In genomic region chr5:120465281-120465961, GRCh38 we compare ENCODE assay signal across 9 cellular contexts. TPM values are rescaled to one million over a fixed set of nuclear protein-coding genes. Genes with fewer than 3 reads are reported as not detected.
DNase-seq lines count a peak whose midpoint lies in the region; ATAC-seq and TF ChIP-seq lines count a peak whose summit lies in the region.
"Had no signal": no experiment of that assay in that cellular context is flagged by ENCODE, and none has a peak within 500 bp of the region (broad histone marks: within the 10 kb centered on the region; RNA-seq: fewer than 3 reads in every experiment).

No MANE protein-coding gene starts in this region.

- no peaks in the 10 kb centered on the region for H3K36me3 ChIP-seq in HUES64 (ENCODE audit: insufficient read depth, low read length)
- no peaks in the 10 kb centered on the region for H3K36me3 ChIP-seq in spleen

- H3K9ac ChIP-seq in HUES64 (ENCODE audit: low read depth, low read length): no peak overlapping the region

- peaks cover 33% of the 10 kb centered on the region for H3K4me1 Mint-ChIP-seq in brain

- no peaks in the 10 kb centered on the region for H3K36me3 Mint-ChIP-seq in brain

- no peak for TF ChIP-seq POLR2A in spleen (IDR thresholded peaks at IDR 0.05)

- peaks cover 43% of the 10 kb centered on the region for H3K27me3 Mint-ChIP-seq in brain

- peak overlapping the region; percentile 90 to 94 (median 92) for H3K4me3 Mint-ChIP-seq in brain

- no peak overlapping the region for H3K27ac ChIP-seq in HUES64 (ENCODE audit: low read depth, low read length)
- peak overlapping the region in 6 of 8 donors; percentile 23 to 70 (median 40) for H3K27ac ChIP-seq in spleen

- WGBS in HUES64: under 1% methylated on average over 40 of the region's 42 CpGs
- WGBS in spleen, 5 donors: 2 to 4% (median 4%) methylated on average over 24 to 42 of the region's 42 CpGs

- H3K27me3 ChIP-seq in HUES64 (ENCODE audit: insufficient read depth, low read length): peaks cover 57% of the 10 kb centered on the region
- peaks cover 0 to 35% (median 21%) of the 10 kb centered on the region in 7 donors for H3K27me3 ChIP-seq in spleen (replicated peaks in 1 of 7)

- peak overlapping the region; percentile 68 for H3K4me3 ChIP-seq in HUES64 (ENCODE audit: low read length)
- H3K4me3 ChIP-seq in iPS-18c (ENCODE audit: insufficient read depth, low read depth, low read length): peak overlapping the region; percentile 73
- H3K4me3 ChIP-seq in spleen: peak overlapping the region; percentile 18 to 73 (median 44)

- TF ChIP-seq CTCF in brain (conservative IDR thresholded peaks at IDR 0.05) (no peak), spleen (IDR thresholded peaks at IDR 0.05 in 8 of 11, conservative IDR thresholded peaks at IDR 0.05 in 3 of 11) (no peak)

- H3K9me3 ChIP-seq in HUES64 (ENCODE audit: insufficient read depth, low read depth, low read length): no peaks in the 10 kb centered on the region
- H3K9me3 ChIP-seq in iPS-18c (ENCODE audit: control insufficient read depth, insufficient read depth, low read length): peaks cover 5% of the 10 kb centered on the region
- H3K9me3 ChIP-seq in spleen: no peaks in the 10 kb centered on the region

- ATAC-seq in GM21825 (IDR thresholded peaks at IDR 0.05; ENCODE audit: unreplicated experiment): no peak

- no peaks in the 10 kb centered on the region for H3K4me1 ChIP-seq in HUES64 (ENCODE audit: insufficient read depth, low read length)
- H3K4me1 ChIP-seq in spleen: peaks cover 0 to 35% (median 29%) of the 10 kb centered on the region in 6 donors

- peak overlapping the region in 4 of 5 experiments; percentile 43 to 83 (median 61) for H3K27ac Mint-ChIP-seq in brain

- no peaks in the 10 kb centered on the region for H3K9me3 Mint-ChIP-seq in brain

- peak; percentile 35 for DNase-seq in Ammon's horn (ENCODE audit: low spot score)
- peak; percentile 75 for DNase-seq in spleen
- DNase-seq in NCI-H1436 (lab: John Stamatoyannopoulos, UW): no peak
- DNase-seq in activated CD4-positive, CD25-positive, alpha-beta regulatory T cell treated with anti-CD3 and anti-CD28 coated beads, Interleukin-2, amount 50 U/mL, for 72 hours: no peak

- intact Hi-C loops in spleen (cut with DNase I; ENCODE audit: low total_unique reads): no loop called here

RNA-seq across cellular contexts. Expression of gene PRR16, which starts 1.3 kb away (rescaled TPM):
- 0.30 TPM for polyA plus RNA-seq in HUES64 (2013, experiment 1 of 2)
- 0.38 TPM for polyA plus RNA-seq in HUES64 (2013, experiment 2 of 2)
- polyA plus RNA-seq in brain (ENCODE audit: insufficient read depth, low read depth, low replicate concordance) (0.93 TPM), spleen (1 to 10 TPM in 2 of 3 donors, under 1 TPM in 1; 0.61 to 1.7 (median 1.1) TPM)
- total RNA-seq in spleen: 1 to 10 TPM; 1.3 to 4.5 (median 3.0) TPM
- total RNA-seq: dermis microvascular lymphatic vessel endothelial cell had no signal

Comparison
In these comparisons a context has a peak if more than half of its experiments do, and no peak if none do; other contexts are left out.
1. DNase-seq: peak in Ammon's horn (single experiment) and spleen (single experiment); none in NCI-H1436 (single experiment) and activated CD4-positive, CD25-positive, alpha-beta regulatory T cell treated with anti-CD3 and anti-CD28 coated beads, Interleukin-2, amount 50 U/mL, for 72 hours (single experiment).
2. Peak in every context shown above with its lines, with median percentiles within 50 percentile points of each other: H3K4me3 ChIP-seq.